In the genomic region with DNA sequence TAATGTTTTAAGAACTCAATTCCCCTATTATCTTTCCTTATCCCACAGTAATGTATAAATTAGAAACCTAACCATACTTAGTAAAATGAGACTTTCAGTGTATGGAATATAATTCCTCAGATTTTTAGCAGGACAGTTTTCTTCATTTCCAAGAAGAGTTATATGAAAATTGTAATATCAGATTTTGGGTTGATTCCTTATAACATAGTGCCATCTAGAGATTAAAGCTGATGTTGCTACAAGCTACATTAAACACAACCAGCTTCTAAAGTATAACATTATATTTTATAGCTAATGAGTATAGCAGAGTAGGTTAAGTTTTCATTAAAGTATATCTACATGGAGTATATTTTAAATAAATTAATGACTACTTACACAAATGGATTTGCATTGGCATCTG, we compare ENCODE assay signal across 12 cellular contexts.
DNase-seq lines count a peak whose midpoint lies in the region; ATAC-seq and TF ChIP-seq lines count a peak whose summit lies in the region.
"Had no signal": no experiment of that assay in that cellular context is flagged by ENCODE, and none has a peak within 500 bp of the region (broad histone marks: within the 10 kb centered on the region; RNA-seq: fewer than 3 reads in every experiment).

No MANE protein-coding gene starts in this region.

- H3K4me3 ChIP-seq in foreskin fibroblast (ENCODE audit: low read depth in 1 of 2, low read length in 2 of 2): no peak overlapping the region
- H3K4me3 ChIP-seq: gastroesophageal sphincter had no signal

- H3K27ac Mint-ChIP-seq in nephron: peak overlapping the region in 1 of 3 experiments; percentile 7
- H3K27ac Mint-ChIP-seq: activated naive CD4-positive, alpha-beta T cell treated with anti-CD3 and anti-CD28 coated beads, Interleukin-2, amount 50 U/mL, for 24 hours; IgD-negative memory B cell had no signal

- ATAC-seq in HG03442 (IDR thresholded peaks at IDR 0.05; ENCODE audit: unreplicated experiment): no peak
- ATAC-seq: gastroesophageal sphincter had no signal

- H3K36me3 Mint-ChIP-seq in nephron (ENCODE audit: low read depth): no peaks in the 10 kb centered on the region
- H3K36me3 Mint-ChIP-seq: activated naive CD4-positive, alpha-beta T cell treated with anti-CD3 and anti-CD28 coated beads, Interleukin-2, amount 50 U/mL, for 24 hours; IgD-negative memory B cell had no signal

- no peaks in the 10 kb centered on the region for H3K9me3 Mint-ChIP-seq in nephron
- H3K9me3 Mint-ChIP-seq: activated naive CD4-positive, alpha-beta T cell treated with anti-CD3 and anti-CD28 coated beads, Interleukin-2, amount 50 U/mL, for 24 hours; IgD-negative memory B cell had no signal

- peaks cover 5% of the 10 kb centered on the region for H3K4me1 Mint-ChIP-seq in nephron
- H3K4me1 Mint-ChIP-seq: activated naive CD4-positive, alpha-beta T cell treated with anti-CD3 and anti-CD28 coated beads, Interleukin-2, amount 50 U/mL, for 24 hours; IgD-negative memory B cell had no signal

- no peak overlapping the region for H3K4me3 Mint-ChIP-seq in nephron
- H3K4me3 Mint-ChIP-seq: activated naive CD4-positive, alpha-beta T cell treated with anti-CD3 and anti-CD28 coated beads, Interleukin-2, amount 50 U/mL, for 24 hours; IgD-negative memory B cell had no signal

- TF ChIP-seq CTCF in GM12873 (IDR thresholded peaks at IDR 0.05; ENCODE audit: insufficient read depth, low read depth, low read length, missing control alignments): peak; percentile 14
- peak; percentile 45 to 71 (median 48) for TF ChIP-seq CTCF in nephron (IDR thresholded peaks at IDR 0.05; ENCODE audit: unreplicated experiment in 3 of 3)
- no peak for TF ChIP-seq CTCF in foreskin fibroblast (IDR thresholded peaks at IDR 0.05; ENCODE audit: low read depth, low read length)

- no peaks in the 10 kb centered on the region for H3K27me3 Mint-ChIP-seq in nephron (ENCODE audit: low read depth)

- DNase-seq in NCI-H146 (lab: John Stamatoyannopoulos, UW) (peak; percentile 35), astrocyte of the hippocampus (ENCODE audit: low read depth, low spot score) (peak; percentile 14), T-helper 1 cell (no peak), foreskin fibroblast (no peak)
- DNase-seq in stimulated activated CD4-positive, alpha-beta T cell treated with anti-CD3 and anti-CD28 coated beads, Interleukin-2, amount 100 ng/mL, for 48 hours: no peak
- DNase-seq: T-helper 2 cell had no signal

Comparison
In these comparisons a context has a peak if more than half of its experiments do, and no peak if none do; other contexts are left out.
1. DNase-seq: peak in NCI-H146 (single experiment) and astrocyte of the hippocampus (single experiment); none in stimulated activated CD4-positive, alpha-beta T cell treated with anti-CD3 and anti-CD28 coated beads, Interleukin-2, amount 100 ng/mL, for 48 hours (0 of 2), T-helper 1 cell (0 of 5) and foreskin fibroblast (0 of 2).